Comparison of ENCODE assay signal across 35 cellular contexts in genomic region chr4:10740227-10740626, GRCh38. TPM values are rescaled to one million over a fixed set of nuclear protein-coding genes. Genes with fewer than 3 reads are reported as not detected.
"Had no signal": no experiment of that assay in that cellular context is flagged by ENCODE, and none has a peak within 500 bp of the region (broad histone marks: within the 10 kb centered on the region; RNA-seq: fewer than 3 reads in every experiment).

No MANE protein-coding gene starts in this region.

- H3K27me3 ChIP-seq: ascending aorta, brain microvascular endothelial cell, esophagus muscularis mucosa, gastrocnemius medialis had no signal

- H3K27ac ChIP-seq: ascending aorta, brain microvascular endothelial cell, esophagus muscularis mucosa, foreskin keratinocyte, gastrocnemius medialis, heart left ventricle, WERI-Rb-1 had no signal

- H3K4me3 ChIP-seq: ascending aorta, esophagus muscularis mucosa, gastrocnemius medialis, heart left ventricle had no signal

- H3K4me3 Mint-ChIP-seq: activated B cell treated with CpG ODN at 0.5 μM for 24 hours; activated CD4-positive, alpha-beta memory T cell treated with anti-CD3 and anti-CD28 coated beads for 36 hours; activated CD8-positive, alpha-beta memory T cell treated with anti-CD3 and anti-CD28 coated beads, Interleukin-2, amount 10 ng/mL, durations not matched to agents 7 days and 5 days; activated CD8-positive, alpha-beta T cell treated with anti-CD3 and anti-CD28 coated beads, Interleukin-2, amount 10 ng/mL, durations not matched to agents 7 days and 5 days; activated naive CD4-positive, alpha-beta T cell treated with anti-CD3 and anti-CD28 coated beads, Interleukin-2, amount 10 ng/mL, durations not matched to agents 7 days and 5 days; activated naive CD8-positive, alpha-beta T cell treated with anti-CD3 and anti-CD28 coated beads, Interleukin-2, amount 10 ng/mL, durations not matched to agents 7 days and 5 days; activated T-helper 1 cell treated with anti-CD3 and anti-CD28 coated beads, Interleukin-12 subunit alpha, Interleukin-12 subunit beta, Interleukin-2, Interleukin-4 antibody, amounts not matched to agents 30 ng/mL and 10 ng/mL and 1 ng/mL, durations not matched to agents 14 hours and 24 hours and 36 hours; effector memory CD8-positive, alpha-beta T cell; T-helper 17 cell; T-helper 2 cell treated with Interferon-gamma antibody and Interleukin-4, amounts not matched to agents 5 μg/mL and 100 μg/mL, for 36 hours had no signal

- DNase-seq: activated B cell treated with CpG ODN at 0.5 μM for 24 hours; activated CD4-positive, alpha-beta memory T cell treated with anti-CD3 and anti-CD28 coated beads for 36 hours; activated CD4-positive, alpha-beta T cell treated with anti-CD3 and anti-CD28 coated beads for 1 hour; activated CD4-positive, alpha-beta T cell treated with anti-CD3 and anti-CD28 coated beads for 48 hours; activated CD8-positive, alpha-beta memory T cell treated with anti-CD3 and anti-CD28 coated beads, Interleukin-2, amount 10 ng/mL, durations not matched to agents 7 days and 5 days; activated CD8-positive, alpha-beta memory T cell treated with anti-CD3 and anti-CD28 coated beads, Interleukin-2, amount 50 U/mL, for 4 hours; activated CD8-positive, alpha-beta T cell treated with anti-CD3 and anti-CD28 coated beads, Interleukin-2, amount 10 ng/mL, durations not matched to agents 7 days and 5 days; activated gamma-delta T cell; activated naive CD4-positive, alpha-beta T cell; activated naive CD4-positive, alpha-beta T cell treated with anti-CD3 and anti-CD28 coated beads, Interleukin-2, amount 10 ng/mL, durations not matched to agents 7 days and 5 days; activated naive CD8-positive, alpha-beta T cell treated with anti-CD3 and anti-CD28 coated beads, Interleukin-2, amount 10 ng/mL, durations not matched to agents 7 days and 5 days; activated T-cell treated with anti-CD3 and anti-CD28 coated beads, Interleukin-2, amount 50 U/mL, for 1 hour; activated T-cell treated with anti-CD3 and anti-CD28 coated beads, Interleukin-2, amount 50 U/mL, for 48 hours; brain microvascular endothelial cell; caudate nucleus; cortex of kidney; dermis blood vessel endothelial cell; effector CD4-positive, alpha-beta T cell; effector memory CD8-positive, alpha-beta T cell; erythroblast; foreskin keratinocyte; gastrocnemius medialis; glutamatergic neuron; heart left ventricle; T-helper 1 cell; T-helper 17 cell; T1000; WERI-Rb-1 had no signal

- ATAC-seq: activated CD8-positive, alpha-beta memory T cell treated with anti-CD3 and anti-CD28 coated beads, Interleukin-2, amount 10 ng/mL, durations not matched to agents 7 days and 5 days; activated CD8-positive, alpha-beta T cell treated with anti-CD3 and anti-CD28 coated beads, Interleukin-2, amount 10 ng/mL, durations not matched to agents 7 days and 5 days; activated naive CD4-positive, alpha-beta T cell treated with anti-CD3 and anti-CD28 coated beads, Interleukin-2, amount 50 U/mL, for 72 hours; effector memory CD8-positive, alpha-beta T cell; foreskin keratinocyte; gastrocnemius medialis; heart left ventricle; T-helper 17 cell had no signal

- H3K36me3 Mint-ChIP-seq: activated CD4-positive, alpha-beta memory T cell treated with anti-CD3 and anti-CD28 coated beads for 36 hours; activated CD8-positive, alpha-beta memory T cell treated with anti-CD3 and anti-CD28 coated beads, Interleukin-2, amount 10 ng/mL, durations not matched to agents 7 days and 5 days; activated naive CD4-positive, alpha-beta T cell treated with anti-CD3 and anti-CD28 coated beads, Interleukin-2, amount 10 ng/mL, durations not matched to agents 7 days and 5 days; activated naive CD8-positive, alpha-beta T cell treated with anti-CD3 and anti-CD28 coated beads, Interleukin-2, amount 10 ng/mL, durations not matched to agents 7 days and 5 days had no signal

- H3K27me3 Mint-ChIP-seq: activated B cell treated with CpG ODN at 0.5 μM for 24 hours; activated CD4-positive, alpha-beta memory T cell treated with anti-CD3 and anti-CD28 coated beads for 36 hours; activated naive CD4-positive, alpha-beta T cell treated with anti-CD3 and anti-CD28 coated beads, Interleukin-2, amount 10 ng/mL, durations not matched to agents 7 days and 5 days; effector memory CD8-positive, alpha-beta T cell; T-helper 17 cell had no signal

- H3K9me3 ChIP-seq: ascending aorta, esophagus muscularis mucosa, gastrocnemius medialis, heart left ventricle had no signal

- H3K36me3 ChIP-seq: ascending aorta, brain microvascular endothelial cell, esophagus muscularis mucosa, gastrocnemius medialis, heart left ventricle, WERI-Rb-1 had no signal

- FAIRE-seq: colon had no signal

- H3K4me1 Mint-ChIP-seq: activated CD8-positive, alpha-beta memory T cell treated with anti-CD3 and anti-CD28 coated beads, Interleukin-2, amount 10 ng/mL, durations not matched to agents 7 days and 5 days; activated naive CD4-positive, alpha-beta T cell treated with anti-CD3 and anti-CD28 coated beads, Interleukin-2, amount 10 ng/mL, durations not matched to agents 7 days and 5 days; T-helper 17 cell had no signal

- H3K27ac Mint-ChIP-seq: activated B cell treated with CpG ODN at 0.5 μM for 24 hours; activated CD4-positive, alpha-beta memory T cell treated with anti-CD3 and anti-CD28 coated beads for 36 hours; activated CD8-positive, alpha-beta memory T cell treated with anti-CD3 and anti-CD28 coated beads, Interleukin-2, amount 10 ng/mL, durations not matched to agents 7 days and 5 days; activated CD8-positive, alpha-beta T cell treated with anti-CD3 and anti-CD28 coated beads, Interleukin-2, amount 10 ng/mL, durations not matched to agents 7 days and 5 days; activated naive CD4-positive, alpha-beta T cell treated with anti-CD3 and anti-CD28 coated beads, Interleukin-2, amount 10 ng/mL, durations not matched to agents 7 days and 5 days; activated naive CD4-positive, alpha-beta T cell treated with anti-CD3 and anti-CD28 coated beads, Interleukin-2, amount 50 U/mL, for 72 hours; activated naive CD8-positive, alpha-beta T cell treated with anti-CD3 and anti-CD28 coated beads, Interleukin-2, amount 10 ng/mL, durations not matched to agents 7 days and 5 days; activated T-helper 1 cell treated with anti-CD3 and anti-CD28 coated beads, Interleukin-12 subunit alpha, Interleukin-12 subunit beta, Interleukin-2, Interleukin-4 antibody, amounts not matched to agents 30 ng/mL and 10 ng/mL and 1 ng/mL, durations not matched to agents 14 hours and 24 hours and 36 hours; effector memory CD8-positive, alpha-beta T cell; T-helper 17 cell; T-helper 2 cell treated with Interferon-gamma antibody and Interleukin-4, amounts not matched to agents 5 μg/mL and 100 μg/mL, for 36 hours had no signal

- H3K4me1 ChIP-seq: ascending aorta, esophagus muscularis mucosa, foreskin keratinocyte, gastrocnemius medialis, heart left ventricle had no signal

- H3K9me3 Mint-ChIP-seq: activated B cell treated with CpG ODN at 0.5 μM for 24 hours; activated CD4-positive, alpha-beta memory T cell treated with anti-CD3 and anti-CD28 coated beads for 36 hours; activated naive CD4-positive, alpha-beta T cell treated with anti-CD3 and anti-CD28 coated beads, Interleukin-2, amount 10 ng/mL, durations not matched to agents 7 days and 5 days; activated naive CD8-positive, alpha-beta T cell treated with anti-CD3 and anti-CD28 coated beads, Interleukin-2, amount 10 ng/mL, durations not matched to agents 7 days and 5 days; effector memory CD8-positive, alpha-beta T cell; T-helper 2 cell treated with Interferon-gamma antibody and Interleukin-4, amounts not matched to agents 5 μg/mL and 100 μg/mL, for 36 hours had no signal

RNA-seq across cellular contexts. Expression of gene CLNK, which starts 55.7 kb away (rescaled TPM):
- total RNA-seq: activated CD4-positive, alpha-beta memory T cell treated with anti-CD3 and anti-CD28 coated beads for 36 hours; activated CD8-positive, alpha-beta T cell treated with anti-CD3 and anti-CD28 coated beads, Interleukin-2, amount 10 ng/mL, durations not matched to agents 7 days and 5 days; activated naive CD8-positive, alpha-beta T cell treated with anti-CD3 and anti-CD28 coated beads, Interleukin-2, amount 10 ng/mL, durations not matched to agents 7 days and 5 days; ascending aorta; chondrocyte; dermis blood vessel endothelial cell; esophagus muscularis mucosa; foreskin keratinocyte; gastrocnemius medialis had no signal
- polyA plus RNA-seq: foreskin keratinocyte had no signal
